In the genomic region with DNA sequence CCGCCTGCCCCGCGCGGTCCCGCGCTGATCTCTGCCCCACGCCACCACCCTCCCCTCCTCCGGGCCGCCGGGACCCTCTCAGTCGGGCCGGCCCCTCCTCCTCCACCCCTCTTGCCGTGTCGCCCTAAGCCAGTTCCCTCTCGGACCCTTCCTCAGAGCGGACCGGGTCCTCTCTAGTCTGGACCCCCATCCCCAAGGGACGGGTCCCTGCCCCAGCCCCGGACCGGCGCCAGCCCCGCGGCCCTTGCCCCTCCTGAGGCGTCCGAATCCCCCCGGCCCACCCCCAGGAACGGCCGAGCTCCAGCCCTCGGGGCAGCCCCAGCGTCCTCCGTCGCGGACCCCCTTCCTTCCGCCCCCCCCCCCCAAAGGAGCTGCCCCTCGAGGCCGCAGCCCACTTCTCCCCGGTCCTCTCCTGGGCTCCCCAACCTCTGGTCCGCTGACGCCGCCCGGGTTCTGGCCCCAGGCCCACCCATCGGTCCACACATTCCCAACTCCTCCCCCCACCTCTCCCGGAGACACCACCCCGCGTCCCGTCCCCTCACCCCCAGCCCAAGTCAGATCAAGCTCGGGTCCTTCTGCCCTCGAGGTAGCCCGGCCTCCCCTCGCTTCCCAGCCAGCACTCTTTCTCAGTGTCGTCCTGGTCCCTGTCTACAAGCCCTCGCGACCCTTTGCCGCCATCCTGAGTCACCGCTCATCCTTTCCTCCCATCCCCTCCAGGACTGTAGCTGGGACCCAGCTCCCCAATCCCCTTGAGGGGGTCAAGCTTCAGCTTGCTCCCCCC, we compare ENCODE assay signal across 8 cellular contexts. TPM values are rescaled to one million over a fixed set of nuclear protein-coding genes. Genes with fewer than 3 reads are reported as not detected.
DNase-seq lines count a peak whose midpoint lies in the region; ATAC-seq and TF ChIP-seq lines count a peak whose summit lies in the region.

No MANE protein-coding gene starts in this region.

- peaks cover 52% of the 10 kb centered on the region for H3K27me3 ChIP-seq in endodermal cell (ENCODE audit: control insufficient read depth, insufficient read depth, low read length, poor library complexity, severe bottlenecking)
- no peaks in the 10 kb centered on the region for H3K27me3 ChIP-seq in naive thymus-derived CD4-positive, alpha-beta T cell (ENCODE audit: control insufficient read depth in 2 of 2, insufficient read depth in 2 of 2, low read length in 2 of 2)

- CTCF ChIA-PET in naive thymus-derived CD4-positive, alpha-beta T cell (lab: Charles Lee): interaction anchor here (1.4 to 1.6 kb wide), 2 partner anchors 37 to 139 kb away, joined by 5 to 6 read pairs; no protein-coding TSS in a partner anchor

- no peak overlapping the region for H3K27ac ChIP-seq in SK-N-MC
- H3K27ac ChIP-seq in endodermal cell (ENCODE audit: low read depth, low read length): no peak overlapping the region
- peak overlapping the region; percentile 42 for H3K27ac ChIP-seq in naive thymus-derived CD4-positive, alpha-beta T cell (ENCODE audit: low read depth, low read length)

- DNase-seq in DMS53 (lab: John Stamatoyannopoulos, UW): peak; percentile 30
- no peak for DNase-seq in DMS53 treated with DMSO at 0.1 percent for 48 hours (lab: John Stamatoyannopoulos, UW; ENCODE audit: unreplicated experiment)
- DNase-seq in SK-N-MC (ENCODE audit: low read depth, low spot score): no peak
- DNase-seq in endodermal cell: peak; percentile 85
- peak in 2 of 9 donors; percentile 15 to 31 for DNase-seq in naive thymus-derived CD4-positive, alpha-beta T cell
- DNase-seq in NCI-H2196 treated with DMSO at 0.1 percent for 48 hours (lab: John Stamatoyannopoulos, UW; ENCODE audit: unreplicated experiment): no peak

- no peak for ATAC-seq in naive thymus-derived CD4-positive, alpha-beta T cell
- ATAC-seq in GM18858 (IDR thresholded peaks at IDR 0.05; ENCODE audit: unreplicated experiment) (no peak), GM21390 (IDR thresholded peaks at IDR 0.05; ENCODE audit: unreplicated experiment) (no peak)

- H3K4me3 Mint-ChIP-seq in endodermal cell: peak overlapping the region; percentile 74
- H3K4me3 Mint-ChIP-seq in naive thymus-derived CD4-positive, alpha-beta T cell: peak overlapping the region; percentile 70 to 94 (median 84)

- H3K9me3 ChIP-seq in SK-N-MC (ENCODE audit: low read depth, low read length) (no peaks in the 10 kb centered on the region), endodermal cell (ENCODE audit: control insufficient read depth, low read length) (no peaks in the 10 kb centered on the region)
- no peaks in the 10 kb centered on the region for H3K9me3 ChIP-seq in naive thymus-derived CD4-positive, alpha-beta T cell (ENCODE audit: control insufficient read depth in 2 of 3, low read length in 3 of 3)

- POLR2A ChIA-PET in naive thymus-derived CD4-positive, alpha-beta T cell (lab: Charles Lee): interaction anchor here (0.8 to 3.1 kb wide), 10 partner anchors 12 to 990 kb away, joined by 3 to 16 read pairs (median 4); partner anchors contain the start of genes DDX24, IFI27L1, LYSET and MOAP1

- no peaks in the 10 kb centered on the region for H3K9me3 Mint-ChIP-seq in endodermal cell
- no peaks in the 10 kb centered on the region for H3K9me3 Mint-ChIP-seq in naive thymus-derived CD4-positive, alpha-beta T cell

- no peaks in the 10 kb centered on the region for H3K4me1 ChIP-seq in endodermal cell (ENCODE audit: control insufficient read depth, insufficient read depth, low read length)
- peaks cover 0 to 16% of the 10 kb centered on the region in 2 donors for H3K4me1 ChIP-seq in naive thymus-derived CD4-positive, alpha-beta T cell (ENCODE audit: control insufficient read depth in 2 of 2, insufficient read depth in 2 of 2, low read length in 2 of 2)

- no peak overlapping the region for H3K27ac Mint-ChIP-seq in endodermal cell
- peak overlapping the region in 8 of 9 donors; percentile 44 to 86 (median 64) for H3K27ac Mint-ChIP-seq in naive thymus-derived CD4-positive, alpha-beta T cell

- H3K9ac ChIP-seq in SK-N-MC (ENCODE audit: insufficient read length) (no peak overlapping the region), endodermal cell (ENCODE audit: extremely low read depth, low read length, poor library complexity, severe bottlenecking) (no peak overlapping the region)

- intact Hi-C loops in naive thymus-derived CD4-positive, alpha-beta T cell (cut with micrococcal nuclease): loop anchor here (1.0 to 5.0 kb wide), 9 partner anchors 17 to 1060 kb away; partner anchors contain the start of genes BTBD7 (in 1 of the 2), DDX24 (in 1 of the 2), GON7 (in 1 of the 2) and IFI27L1 (in 1 of the 2)

- no peak for TF ChIP-seq CTCF in endodermal cell (conservative IDR thresholded peaks at IDR 0.05)

- peaks cover 4% of the 10 kb centered on the region for H3K4me1 Mint-ChIP-seq in endodermal cell
- peaks cover 15 to 29% (median 22%) of the 10 kb centered on the region in 7 donors for H3K4me1 Mint-ChIP-seq in naive thymus-derived CD4-positive, alpha-beta T cell

- peaks cover 57% of the 10 kb centered on the region for H3K27me3 Mint-ChIP-seq in endodermal cell (ENCODE audit: insufficient read depth)
- peaks cover 0 to 62% (median 5%) of the 10 kb centered on the region in 5 donors for H3K27me3 Mint-ChIP-seq in naive thymus-derived CD4-positive, alpha-beta T cell

- H3K4me3 ChIP-seq in SK-N-MC: peak overlapping the region; percentile 83
- H3K4me3 ChIP-seq in endodermal cell (ENCODE audit: low read length): peak overlapping the region; percentile 75
- H3K4me3 ChIP-seq in naive thymus-derived CD4-positive, alpha-beta T cell (ENCODE audit: low read length): peak overlapping the region; percentile 50

- H3K36me3 Mint-ChIP-seq in endodermal cell (ENCODE audit: low read depth): no peaks in the 10 kb centered on the region
- H3K36me3 Mint-ChIP-seq in naive thymus-derived CD4-positive, alpha-beta T cell: no peaks in the 10 kb centered on the region

- no peaks in the 10 kb centered on the region for H3K36me3 ChIP-seq in SK-N-MC (ENCODE audit: insufficient read depth, low read length)
- H3K36me3 ChIP-seq in endodermal cell (ENCODE audit: control insufficient read depth, insufficient read depth, low read length): no peaks in the 10 kb centered on the region
- no peaks in the 10 kb centered on the region for H3K36me3 ChIP-seq in naive thymus-derived CD4-positive, alpha-beta T cell (ENCODE audit: control insufficient read depth in 2 of 3, insufficient read depth in 3 of 3, low read length in 3 of 3)

- WGBS in endodermal cell (ENCODE audit: insufficient coverage in 1 of 2, insufficient read length in 1 of 2), 2 experiments: 0% methylated on average over 10 to 53 of the region's 55 CpGs

RNA-seq across cellular contexts. Expression of gene PPP4R4, which starts 0.7 kb away (rescaled TPM):
- total RNA-seq in endodermal cell: 1 to 10 TPM; 4.6 to 8.4 TPM
- 5.2 TPM for polyA plus RNA-seq in endodermal cell (2013, experiment 1 of 2)
- polyA plus RNA-seq in endodermal cell (2013, experiment 2 of 2): 4.4 TPM
- 1 to 10 TPM in 4 of 5 experiments, under 1 TPM in 1; 0.44 to 2.4 (median 1.7) TPM for total RNA-seq in naive thymus-derived CD4-positive, alpha-beta T cell
- polyA plus RNA-seq in naive thymus-derived CD4-positive, alpha-beta T cell: under 1 TPM; 0.06 to 0.19 TPM

RNA-seq across cellular contexts. Expression of gene IFI27L2, which starts 45.4 kb away (rescaled TPM):
- 10 to 100 TPM; 36.0 to 43.7 TPM for total RNA-seq in endodermal cell
- polyA plus RNA-seq in endodermal cell (2013, experiment 1 of 2): 59.6 TPM
- polyA plus RNA-seq in endodermal cell (2013, experiment 2 of 2): 46.0 TPM
- 10 to 100 TPM; 17.2 to 65.8 (median 26.5) TPM for total RNA-seq in naive thymus-derived CD4-positive, alpha-beta T cell
- polyA plus RNA-seq in naive thymus-derived CD4-positive, alpha-beta T cell: 10 to 100 TPM; 34.0 to 47.6 TPM

Comparison
In these comparisons a context has a peak if more than half of its experiments do, and no peak if none do; other contexts are left out.
1. DNase-seq: peak in DMS53 (single experiment) and endodermal cell (single experiment); none in DMS53 treated with DMSO at 0.1 percent for 48 hours (single experiment), SK-N-MC (single experiment) and NCI-H2196 treated with DMSO at 0.1 percent for 48 hours (single experiment).
2. Peak in every context shown above with its lines, with median percentiles within 50 percentile points of each other: H3K4me3 ChIP-seq.